Comparison of ENCODE assay signal across 11 cellular contexts in the genomic region with DNA sequence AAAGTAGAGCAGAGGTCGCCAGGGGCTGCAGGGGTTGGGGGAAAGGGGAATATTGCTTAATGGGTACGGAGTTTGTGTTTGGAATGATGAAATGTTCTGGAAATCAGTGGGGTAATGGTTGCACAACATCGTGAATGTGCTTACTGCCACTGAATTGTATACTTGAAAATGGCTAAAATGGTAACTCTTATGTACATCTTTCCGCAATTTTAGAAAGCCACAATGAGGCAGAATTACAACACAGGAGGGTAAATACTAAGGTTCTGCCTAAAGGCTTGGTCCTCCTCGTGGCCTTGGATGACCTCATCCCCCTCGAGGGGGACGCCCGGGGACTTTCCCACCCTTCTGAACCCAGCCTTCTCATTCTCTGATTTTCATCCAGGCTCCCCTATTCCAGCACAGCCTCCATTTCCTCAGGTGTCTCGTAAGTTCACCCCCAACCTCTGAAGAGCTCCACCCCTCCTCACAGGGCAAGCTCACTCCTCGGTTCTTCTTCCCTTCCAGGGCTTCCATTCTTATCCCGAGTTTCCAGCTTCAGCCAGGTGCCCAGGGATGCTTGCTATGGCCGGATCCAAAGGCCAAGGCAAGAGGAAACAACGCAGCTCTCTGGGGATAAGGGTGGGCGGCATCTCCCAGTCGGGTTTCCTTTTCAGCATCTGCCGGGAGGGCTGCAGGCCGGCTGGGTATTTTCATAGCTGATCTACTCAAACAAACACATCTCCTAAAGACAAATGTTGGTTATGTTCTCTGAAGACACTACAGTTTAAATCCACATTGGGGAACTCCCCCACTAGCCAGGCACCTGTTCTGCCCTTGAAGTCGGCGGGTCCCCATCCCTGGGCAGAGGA.
DNase-seq lines count a peak whose midpoint lies in the region; ATAC-seq and TF ChIP-seq lines count a peak whose summit lies in the region.
"Had no signal": no experiment of that assay in that cellular context is flagged by ENCODE, and none has a peak within 500 bp of the region (broad histone marks: within the 10 kb centered on the region; RNA-seq: fewer than 3 reads in every experiment).

No MANE protein-coding gene starts in this region.

- no peak overlapping the region for H2AFZ ChIP-seq in trophoblast cell (ENCODE audit: insufficient read depth, low read length, poor library complexity)

- no peaks in the 10 kb centered on the region for H3K27me3 Mint-ChIP-seq in Calu3 (ENCODE audit: unreplicated experiment)

- H3K27me3 ChIP-seq in trophoblast cell (ENCODE audit: insufficient read depth, low read length): no peaks in the 10 kb centered on the region
- H3K27me3 ChIP-seq: cardiac muscle cell had no signal

- WGBS in trophoblast cell (ENCODE audit: extremely low coverage, insufficient coverage, insufficient read length): 100% methylated on average over 1 of the region's 19 CpGs

- H3K36me3 ChIP-seq in trophoblast cell (ENCODE audit: control insufficient read depth in 1 of 2, insufficient read depth in 2 of 2, low read length in 2 of 2): no peaks in the 10 kb centered on the region
- H3K36me3 ChIP-seq: cardiac muscle cell had no signal

- H3K79me2 ChIP-seq in trophoblast cell (ENCODE audit: control insufficient read depth, insufficient read depth, low read length, poor library complexity): no peaks in the 10 kb centered on the region

- H3K9ac ChIP-seq in trophoblast cell (ENCODE audit: low read length): no peak overlapping the region

- H2BK5ac ChIP-seq in trophoblast cell (ENCODE audit: low read depth, low read length, poor library complexity): no peak overlapping the region

- no peak for TF ChIP-seq CTCF in Calu3 (IDR thresholded peaks at IDR 0.05; ENCODE audit: unreplicated experiment)

- H3K4me1 ChIP-seq in trophoblast cell (ENCODE audit: control insufficient read depth in 1 of 2, insufficient read depth in 2 of 2, low read length in 2 of 2): peaks cover 0 to 3% of the 10 kb centered on the region in 2 experiments

- H3K18ac ChIP-seq in trophoblast cell (ENCODE audit: low read length): no peak overlapping the region

- H4K8ac ChIP-seq in trophoblast cell (ENCODE audit: low read depth, low read length): no peak overlapping the region

- H3K4me2 ChIP-seq in trophoblast cell (ENCODE audit: low read length): no peak overlapping the region

- BruUV-seq in Calu3 (replicated peaks; lab: Mats Ljungman, UMichigan): no TSS peak

- H2AK5ac ChIP-seq in trophoblast cell (ENCODE audit: low read length): no peak overlapping the region

- H3K4me1 Mint-ChIP-seq in Calu3 (ENCODE audit: low read depth, unreplicated experiment): peaks cover 15% of the 10 kb centered on the region

- no peak overlapping the region for H3K27ac Mint-ChIP-seq in Calu3 (ENCODE audit: unreplicated experiment)

- H4K12ac ChIP-seq in trophoblast cell (ENCODE audit: low read depth, low read length): no peak overlapping the region

- H2BK120ac ChIP-seq in trophoblast cell (ENCODE audit: insufficient read depth, low read length, poor library complexity): no peak overlapping the region

- peaks cover 3% of the 10 kb centered on the region for H3K9me3 ChIP-seq in trophoblast cell (ENCODE audit: insufficient read depth, low read depth, low read length)

- CTCF ChIA-PET in Calu3 (lab: Charles Lee): no interaction called here

- H3K23ac ChIP-seq in trophoblast cell (ENCODE audit: low read length): no peak overlapping the region

- DNase-seq in SKM-1 treated with dmso at 0.1 percent for 144 hours (lab: John Stamatoyannopoulos, UW; ENCODE audit: unreplicated experiment) (peak; percentile 87), trophoblast cell (peak; percentile 47 to 69), DMS153 treated with DMSO at 0.1 percent for 48 hours (lab: John Stamatoyannopoulos, UW; ENCODE audit: unreplicated experiment) (no peak), Calu3 (no peak), germinal center (ENCODE audit: low spot score) (no peak)
- no peak for DNase-seq in activated CD4-positive, CD25-positive, alpha-beta regulatory T cell treated with anti-CD3 and anti-CD28 coated beads, Interleukin-2, amount 50 U/mL, for 72 hours
- DNase-seq: NCI-H1092 had no signal

- no peaks in the 10 kb centered on the region for H3K36me3 Mint-ChIP-seq in Calu3 (ENCODE audit: insufficient read depth, unreplicated experiment)

- H3K4ac ChIP-seq in trophoblast cell (ENCODE audit: low read depth, low read length): no peak overlapping the region

- intact Hi-C loops in Calu3 (cut with micrococcal nuclease; ENCODE audit: unreplicated experiment): no loop called here

- ATAC-seq in GM18907 (IDR thresholded peaks at IDR 0.05; ENCODE audit: unreplicated experiment) (peak; percentile 77), HG02852 (IDR thresholded peaks at IDR 0.05; ENCODE audit: unreplicated experiment) (peak; percentile 73)

- H3K27ac ChIP-seq in trophoblast cell (ENCODE audit: low read depth, low read length): no peak overlapping the region
- H3K27ac ChIP-seq: cardiac muscle cell, VCaP had no signal

- H4K91ac ChIP-seq in trophoblast cell (ENCODE audit: low read depth, low read length): peak overlapping the region; percentile 67

- no peak overlapping the region for H3K14ac ChIP-seq in trophoblast cell (ENCODE audit: low read length)

- H3K9me3 Mint-ChIP-seq in Calu3 (ENCODE audit: low read depth, unreplicated experiment): peaks cover 4% of the 10 kb centered on the region

- H3K4me3 Mint-ChIP-seq in Calu3 (ENCODE audit: low read depth, unreplicated experiment): no peak overlapping the region

- H3K4me3 ChIP-seq in trophoblast cell (ENCODE audit: low read depth, low read length): no peak overlapping the region
- H3K4me3 ChIP-seq: cardiac muscle cell had no signal

- H3K79me1 ChIP-seq in trophoblast cell (ENCODE audit: low read length): no peaks in the 10 kb centered on the region

- H2BK12ac ChIP-seq in trophoblast cell (ENCODE audit: low read length): no peak overlapping the region

Comparison
In these comparisons a context has a peak if more than half of its experiments do, and no peak if none do; other contexts are left out.
1. DNase-seq: peak in SKM-1 treated with dmso at 0.1 percent for 144 hours (single experiment) and trophoblast cell (2 of 2); none in DMS153 treated with DMSO at 0.1 percent for 48 hours (single experiment), Calu3 (single experiment), activated CD4-positive, CD25-positive, alpha-beta regulatory T cell treated with anti-CD3 and anti-CD28 coated beads, Interleukin-2, amount 50 U/mL, for 72 hours (single experiment) and germinal center (single experiment).